29 cellular contexts compared by ENCODE assay signal in genomic region chr16:27508476-27508875, GRCh38.
"Had no signal": no experiment of that assay in that cellular context is flagged by ENCODE, and none has a peak within 500 bp of the region (broad histone marks: within the 10 kb centered on the region; RNA-seq: fewer than 3 reads in every experiment).

No MANE protein-coding gene starts in this region.

- H3K27me3 Mint-ChIP-seq: activated CD4-positive, alpha-beta T cell treated with anti-CD3 and anti-CD28 coated beads, Interleukin-2, amount 10 ng/mL, durations not matched to agents 24 days and 14 days; activated CD8-positive, alpha-beta T cell treated with anti-CD3 and anti-CD28 coated beads for 36 hours; activated naive CD8-positive, alpha-beta T cell treated with anti-CD3 and anti-CD28 coated beads for 36 hours; activated T-helper 17 cell treated with anti-CD3 and anti-CD28 coated beads, Interleukin-2, amount 50 U/mL, for 72 hours had no signal

- DNase-seq: activated CD4-positive, alpha-beta T cell treated with anti-CD3 and anti-CD28 coated beads, Interleukin-2, amount 10 ng/mL, durations not matched to agents 24 days and 14 days; activated CD4-positive, alpha-beta T cell treated with anti-CD3 and anti-CD28 coated beads, Interleukin-2, amount 50 U/mL, for 4 hours; activated CD8-positive, alpha-beta T cell treated with anti-CD3 and anti-CD28 coated beads for 36 hours; activated effector memory CD4-positive, alpha-beta T cell treated with anti-CD3 and anti-CD28 coated beads, Interleukin-2, amount 50 U/mL, for 16 hours; activated naive CD4-positive, alpha-beta T cell; activated naive CD4-positive, alpha-beta T cell treated with anti-CD3 and anti-CD28 coated beads, Interleukin-2, amount 50 U/mL, for 16 hours; activated naive CD8-positive, alpha-beta T cell treated with anti-CD3 and anti-CD28 coated beads for 36 hours; activated T-cell treated with anti-CD3 and anti-CD28 coated beads, Interleukin-2, amount 50 U/mL, for 1 hour; activated T-cell treated with anti-CD3 and anti-CD28 coated beads, Interleukin-2, amount 50 U/mL, for 72 hours; amniotic stem cell; aorta; brain microvascular endothelial cell; MM.1S; MV-4-11; NCI-H1092; NCI-H1436 treated with DMSO at 0.1 percent for 48 hours; NCI-H1694 treated with DMSO at 0.1 percent for 48 hours; NCI-H2029; NCI-H345; NCI-H524 treated with DMSO at 0.1 percent for 48 hours; NK-92 treated with Interleukin-12 subunit alpha and Interleukin-12 subunit beta, amount 100 ng/mL, for 24 hours; PC-3; SW 1271; T-helper 1 cell; T-helper 2 cell; T-helper 9 cell had no signal

- H3K27ac ChIP-seq: brain microvascular endothelial cell, KMS-11 had no signal

- ATAC-seq: activated CD8-positive, alpha-beta T cell treated with anti-CD3 and anti-CD28 coated beads for 36 hours; activated T-cell treated with anti-CD3 and anti-CD28 coated beads, Interleukin-2, amount 50 U/mL, for 72 hours; activated T-helper 17 cell treated with anti-CD3 and anti-CD28 coated beads, Interleukin-2, amount 50 U/mL, for 72 hours; PC-3; Right ventricle myocardium inferior had no signal

- H3K9me3 Mint-ChIP-seq: activated CD4-positive, alpha-beta T cell treated with anti-CD3 and anti-CD28 coated beads, Interleukin-2, amount 10 ng/mL, durations not matched to agents 24 days and 14 days; activated CD8-positive, alpha-beta T cell treated with anti-CD3 and anti-CD28 coated beads for 36 hours; activated naive CD8-positive, alpha-beta T cell treated with anti-CD3 and anti-CD28 coated beads for 36 hours; activated T-cell treated with anti-CD3 and anti-CD28 coated beads, Interleukin-2, amount 50 U/mL, for 72 hours; activated T-helper 17 cell treated with anti-CD3 and anti-CD28 coated beads, Interleukin-2, amount 50 U/mL, for 72 hours had no signal

- H3K4me1 Mint-ChIP-seq: activated CD4-positive, alpha-beta T cell treated with anti-CD3 and anti-CD28 coated beads, Interleukin-2, amount 10 ng/mL, durations not matched to agents 24 days and 14 days; activated naive CD8-positive, alpha-beta T cell treated with anti-CD3 and anti-CD28 coated beads for 36 hours; activated T-helper 17 cell treated with anti-CD3 and anti-CD28 coated beads, Interleukin-2, amount 50 U/mL, for 72 hours had no signal

- H3K27ac Mint-ChIP-seq: activated CD4-positive, alpha-beta T cell treated with anti-CD3 and anti-CD28 coated beads, Interleukin-2, amount 10 ng/mL, durations not matched to agents 24 days and 14 days; activated CD8-positive, alpha-beta T cell treated with anti-CD3 and anti-CD28 coated beads for 36 hours; activated naive CD8-positive, alpha-beta T cell treated with anti-CD3 and anti-CD28 coated beads for 36 hours; activated T-cell treated with anti-CD3 and anti-CD28 coated beads, Interleukin-2, amount 50 U/mL, for 72 hours; activated T-helper 17 cell treated with anti-CD3 and anti-CD28 coated beads, Interleukin-2, amount 50 U/mL, for 72 hours had no signal

- H3K27me3 ChIP-seq: brain microvascular endothelial cell had no signal

- H3K4me3 Mint-ChIP-seq: activated CD4-positive, alpha-beta T cell treated with anti-CD3 and anti-CD28 coated beads, Interleukin-2, amount 10 ng/mL, durations not matched to agents 24 days and 14 days; activated CD8-positive, alpha-beta T cell treated with anti-CD3 and anti-CD28 coated beads for 36 hours; activated naive CD8-positive, alpha-beta T cell treated with anti-CD3 and anti-CD28 coated beads for 36 hours; activated T-cell treated with anti-CD3 and anti-CD28 coated beads, Interleukin-2, amount 50 U/mL, for 72 hours; activated T-helper 17 cell treated with anti-CD3 and anti-CD28 coated beads, Interleukin-2, amount 50 U/mL, for 72 hours had no signal
